In genomic region chr20:33192912-33193501, GRCh38 we compare ENCODE assay signal across 23 cellular contexts. TPM values are rescaled to one million over a fixed set of nuclear protein-coding genes. Genes with fewer than 3 reads are reported as not detected.
DNase-seq lines count a peak whose midpoint lies in the region; ATAC-seq, FAIRE-seq and TF ChIP-seq lines count a peak whose summit lies in the region.
"Had no signal": no experiment of that assay in that cellular context is flagged by ENCODE, and none has a peak within 500 bp of the region (broad histone marks: within the 10 kb centered on the region; RNA-seq: fewer than 3 reads in every experiment).

No MANE protein-coding gene starts in this region.

- POLR2A ChIA-PET in SK-N-SH (lab: Yijun Ruan, JAX): no interaction called here

- H3K36me3 Mint-ChIP-seq in neural progenitor cell: no peaks in the 10 kb centered on the region
- no peaks in the 10 kb centered on the region for H3K36me3 Mint-ChIP-seq in chondrocyte (ENCODE audit: low read depth)
- H3K36me3 Mint-ChIP-seq: CD14-positive monocyte had no signal

- H4K20me1 ChIP-seq in SK-N-SH (ENCODE audit: insufficient read depth): no peaks in the 10 kb centered on the region
- no peaks in the 10 kb centered on the region for H4K20me1 ChIP-seq in neural progenitor cell (ENCODE audit: low read depth)

- H3K36me3 ChIP-seq in SK-N-SH (replicated peaks in 1 of 2; ENCODE audit: control insufficient read depth in 1 of 2, insufficient read depth in 2 of 2, low read length in 1 of 2) (no peaks in the 10 kb centered on the region), bronchial epithelial cell (ENCODE audit: control insufficient read depth, insufficient read depth, low read length) (no peaks in the 10 kb centered on the region), neural progenitor cell (no peaks in the 10 kb centered on the region)
- H3K36me3 ChIP-seq: HAP-1, MG63, Peyer's patch, SJCRH30 had no signal

- no peak for TF ChIP-seq CTCF in SK-N-SH (IDR thresholded peaks at IDR 0.05)
- TF ChIP-seq CTCF in bronchial epithelial cell (IDR thresholded peaks at IDR 0.05; ENCODE audit: insufficient read depth, low read length, severe bottlenecking): no peak
- TF ChIP-seq CTCF in neural progenitor cell (IDR thresholded peaks at IDR 0.05): no peak
- TF ChIP-seq CTCF in chondrocyte (IDR thresholded peaks at IDR 0.05): no peak
- TF ChIP-seq CTCF in GM20000 (IDR thresholded peaks at IDR 0.05; ENCODE audit: extremely low read depth, missing control alignments): no peak

- H3K27me3 ChIP-seq in SK-N-SH (ENCODE audit: insufficient read depth) (peaks cover 2% of the 10 kb centered on the region; the same call in 1 of the 2 replicates), bronchial epithelial cell (ENCODE audit: control insufficient read depth, insufficient read depth, low read length) (no peaks in the 10 kb centered on the region), neural progenitor cell (peaks cover 26% of the 10 kb centered on the region)
- H3K27me3 ChIP-seq: MG63, Peyer's patch had no signal

- TF ChIP-seq EP300 in SK-N-SH (IDR thresholded peaks at IDR 0.05; ENCODE audit: borderline replicate concordance in 1 of 2, low read depth in 1 of 2, low read length in 1 of 2): no peak
- no peak for TF ChIP-seq EP300 in Ishikawa (IDR thresholded peaks at IDR 0.05; ENCODE audit: borderline replicate concordance)

- H3K27me3 Mint-ChIP-seq in neural progenitor cell (ENCODE audit: insufficient read depth, low read depth): peaks cover 19% of the 10 kb centered on the region
- H3K27me3 Mint-ChIP-seq in chondrocyte (ENCODE audit: low read depth): peaks cover 29% of the 10 kb centered on the region

- no peak overlapping the region for H2AFZ ChIP-seq in SK-N-SH (ENCODE audit: low read depth)
- H2AFZ ChIP-seq in neural progenitor cell (replicated peaks): no peak overlapping the region

- H3K9me2 ChIP-seq in SK-N-SH: no peaks in the 10 kb centered on the region

- CTCF ChIA-PET in SK-N-SH (lab: Yijun Ruan, JAX): interaction anchor here (0.7 kb wide), 1 partner anchor 13 kb away, joined by 4 read pairs; no protein-coding TSS in a partner anchor

- WGBS in SK-N-SH (ENCODE audit: low lambda C conversion rate): 9% methylated on average over 8 of the region's 8 CpGs

- H3K27ac ChIP-seq in SK-N-SH (ENCODE audit: low read depth in 2 of 2, low read length in 1 of 2) (no peak overlapping the region), neural progenitor cell (no peak overlapping the region)
- H3K27ac ChIP-seq: SJCRH30 had no signal

- TF ChIP-seq RAD21 in SK-N-SH (IDR thresholded peaks at IDR 0.05; ENCODE audit: low read length) (no peak), Ishikawa (IDR thresholded peaks at IDR 0.05; ENCODE audit: low read depth) (no peak)

- H3K27ac Mint-ChIP-seq in neural progenitor cell: no peak overlapping the region
- no peak overlapping the region for H3K27ac Mint-ChIP-seq in chondrocyte (ENCODE audit: unreplicated experiment)
- H3K27ac Mint-ChIP-seq: CD14-positive monocyte had no signal

- H3F3A ChIP-seq in SK-N-SH (replicated peaks; ENCODE audit: insufficient read depth): no peaks in the 10 kb centered on the region
- H3F3A ChIP-seq in neural progenitor cell (ENCODE audit: low read depth): no peaks in the 10 kb centered on the region

- H3K79me2 ChIP-seq in SK-N-SH (ENCODE audit: insufficient read depth): no peaks in the 10 kb centered on the region
- H3K79me2 ChIP-seq in neural progenitor cell (ENCODE audit: low read depth): no peaks in the 10 kb centered on the region

- H3K4me1 Mint-ChIP-seq in neural progenitor cell (no peaks in the 10 kb centered on the region), chondrocyte (ENCODE audit: low read depth) (no peaks in the 10 kb centered on the region)
- H3K4me1 Mint-ChIP-seq: CD14-positive monocyte, IgD-negative memory B cell had no signal

- H3K4me3 ChIP-seq in SK-N-SH (ENCODE audit: low read depth in 2 of 2, low read length in 1 of 2) (no peak overlapping the region), bronchial epithelial cell (ENCODE audit: low read depth, low read length) (no peak overlapping the region), neural progenitor cell (no peak overlapping the region)
- H3K4me3 ChIP-seq: HAP-1, MG63, Peyer's patch, SJCRH30 had no signal

- H3K9me3 Mint-ChIP-seq in neural progenitor cell: no peaks in the 10 kb centered on the region
- no peaks in the 10 kb centered on the region for H3K9me3 Mint-ChIP-seq in chondrocyte (ENCODE audit: low read depth)
- H3K9me3 Mint-ChIP-seq: CD14-positive monocyte, IgD-negative memory B cell had no signal

- H3K9ac ChIP-seq in SK-N-SH (no peak overlapping the region), neural progenitor cell (no peak overlapping the region)

- H3K4me2 ChIP-seq in SK-N-SH (no peak overlapping the region), neural progenitor cell (no peak overlapping the region)

- H3K9me3 ChIP-seq in SK-N-SH (no peaks in the 10 kb centered on the region), neural progenitor cell (ENCODE audit: low read depth) (no peaks in the 10 kb centered on the region)
- H3K9me3 ChIP-seq: HAP-1, MG63, Peyer's patch, SJCRH30 had no signal

- peak; percentile 89 for FAIRE-seq in bronchial epithelial cell (lab: Jason Lieb, UNC)
- FAIRE-seq: D721Med had no signal

- no peak for ATAC-seq in SK-N-SH treated with all-trans-retinoic acid at 6 μM for 48 hours

- H3K4me3 Mint-ChIP-seq in neural progenitor cell (no peak overlapping the region), chondrocyte (ENCODE audit: unreplicated experiment) (no peak overlapping the region)
- H3K4me3 Mint-ChIP-seq: CD14-positive monocyte, IgD-negative memory B cell had no signal

- H3K4me1 ChIP-seq in SK-N-SH (ENCODE audit: control insufficient read depth in 1 of 2, insufficient read depth in 2 of 2, low read depth in 1 of 2, low read length in 1 of 2) (no peaks in the 10 kb centered on the region), neural progenitor cell (no peaks in the 10 kb centered on the region)
- H3K4me1 ChIP-seq: HAP-1, Peyer's patch, SJCRH30 had no signal

- no peak for DNase-seq in SK-N-SH
- DNase-seq in bronchial epithelial cell (ENCODE audit: low read depth): no peak
- peak; percentile 44 for DNase-seq in neural progenitor cell (ENCODE audit: low spot score)
- no peak for DNase-seq in NCI-H1417 (lab: John Stamatoyannopoulos, UW)
- no peak for DNase-seq in chondrocyte (ENCODE audit: low spot score)
- no peak for DNase-seq in GM20000 (ENCODE audit: low spot score)
- DNase-seq: 8988T, DMS53, GDM1, MG63, NCI-H1417 treated with DMSO at 0.1 percent for 48 hours, NCI-H187, NCI-H446 treated with DMSO at 0.1 percent for 48 hours, NCI-H69, Peyer's patch had no signal

TF ChIP-seq in SK-N-SH, 30 proteins besides CTCF, POLR2A, EP300 and RAD21 (continues in another document):
- TF ChIP-seq RCOR1 (IDR thresholded peaks at IDR 0.05; ENCODE audit: low read length) (no peak), FOXM1 (IDR thresholded peaks at IDR 0.05; ENCODE audit: low read depth) (no peak), MXI1 (IDR thresholded peaks at IDR 0.05; ENCODE audit: low read depth, low read length) (no peak)

TF ChIP-seq in Ishikawa, 13 proteins besides CTCF, POLR2A, EP300 and RAD21 (continues in another document):
- no peak for TF ChIP-seq EGR1 (IDR thresholded peaks at IDR 0.05)
- TF ChIP-seq CEBPB (IDR thresholded peaks at IDR 0.05): no peak
- no peak for TF ChIP-seq TAF1 (IDR thresholded peaks at IDR 0.05; ENCODE audit: low read depth)
- no peak for TF ChIP-seq FOXM1 (IDR thresholded peaks at IDR 0.05; ENCODE audit: borderline replicate concordance, low read depth)
- TF ChIP-seq MAX (IDR thresholded peaks at IDR 0.05): no peak
- TF ChIP-seq NFIC (IDR thresholded peaks at IDR 0.05): no peak
- TF ChIP-seq YY1 (IDR thresholded peaks at IDR 0.05; ENCODE audit: low read depth): 0 out of 2 replicates have a peak, but pooled peaks have one; percentile 29
- no peak for TF ChIP-seq CREB1 (IDR thresholded peaks at IDR 0.05; ENCODE audit: low read depth)
- TF ChIP-seq ZBTB7A (IDR thresholded peaks at IDR 0.05; ENCODE audit: low read depth): no peak
- TF ChIP-seq TEAD4 (IDR thresholded peaks at IDR 0.05): no peak

RNA-seq across cellular contexts. Expression of gene BPIFA3, which starts 24.1 kb away (rescaled TPM):
- polyA plus RNA-seq in SK-N-SH (2012; rRNA removed): not detected in 2 replicates
- polyA plus RNA-seq in SK-N-SH (2012; cell fraction: cytosol; rRNA removed): not detected in 2 replicates
- not detected in 2 replicates for polyA plus RNA-seq in SK-N-SH (2012; cell fraction: nucleus; rRNA removed)
- total RNA-seq in bronchial epithelial cell (not detected in 2 replicates), neural progenitor cell (ENCODE audit: low replicate concordance) (not detected in 2 replicates), chondrocyte (not detected in 3 replicates)
- total RNA-seq: LHCN-M2, Peyer's patch, SJCRH30 had no signal
- polyA plus RNA-seq: CD14-positive monocyte, IgD-negative memory B cell had no signal

RNA-seq across cellular contexts. Expression of gene BPIFA2, which starts 25.0 kb away (rescaled TPM):
- not detected in 2 replicates for polyA plus RNA-seq in SK-N-SH (2012; rRNA removed)
- not detected in 2 replicates for polyA plus RNA-seq in SK-N-SH (2012; cell fraction: cytosol; rRNA removed)
- not detected in 2 replicates for polyA plus RNA-seq in SK-N-SH (2012; cell fraction: nucleus; rRNA removed)
- total RNA-seq in bronchial epithelial cell (not detected in 2 replicates), neural progenitor cell (ENCODE audit: low replicate concordance) (not detected in 2 replicates), chondrocyte (not detected in 3 replicates)
- total RNA-seq: LHCN-M2, Peyer's patch, SJCRH30 had no signal
- polyA plus RNA-seq: CD14-positive monocyte, IgD-negative memory B cell had no signal

RNA-seq across cellular contexts. Expression of gene BPIFA1, which starts 42.8 kb away (rescaled TPM):
- not detected in 2 replicates for polyA plus RNA-seq in SK-N-SH (2012; rRNA removed)
- polyA plus RNA-seq in SK-N-SH (2012; cell fraction: cytosol; rRNA removed): not detected in 2 replicates
- not detected in 2 replicates for polyA plus RNA-seq in SK-N-SH (2012; cell fraction: nucleus; rRNA removed)
- not detected in 2 replicates for total RNA-seq in bronchial epithelial cell
- total RNA-seq in neural progenitor cell (ENCODE audit: low replicate concordance): not detected in 2 replicates
- not detected in 3 replicates for total RNA-seq in chondrocyte
- total RNA-seq: LHCN-M2, Peyer's patch, SJCRH30 had no signal
- polyA plus RNA-seq: CD14-positive monocyte, IgD-negative memory B cell had no signal
